ENCODE assay signal across 12 cellular contexts in the genomic region with DNA sequence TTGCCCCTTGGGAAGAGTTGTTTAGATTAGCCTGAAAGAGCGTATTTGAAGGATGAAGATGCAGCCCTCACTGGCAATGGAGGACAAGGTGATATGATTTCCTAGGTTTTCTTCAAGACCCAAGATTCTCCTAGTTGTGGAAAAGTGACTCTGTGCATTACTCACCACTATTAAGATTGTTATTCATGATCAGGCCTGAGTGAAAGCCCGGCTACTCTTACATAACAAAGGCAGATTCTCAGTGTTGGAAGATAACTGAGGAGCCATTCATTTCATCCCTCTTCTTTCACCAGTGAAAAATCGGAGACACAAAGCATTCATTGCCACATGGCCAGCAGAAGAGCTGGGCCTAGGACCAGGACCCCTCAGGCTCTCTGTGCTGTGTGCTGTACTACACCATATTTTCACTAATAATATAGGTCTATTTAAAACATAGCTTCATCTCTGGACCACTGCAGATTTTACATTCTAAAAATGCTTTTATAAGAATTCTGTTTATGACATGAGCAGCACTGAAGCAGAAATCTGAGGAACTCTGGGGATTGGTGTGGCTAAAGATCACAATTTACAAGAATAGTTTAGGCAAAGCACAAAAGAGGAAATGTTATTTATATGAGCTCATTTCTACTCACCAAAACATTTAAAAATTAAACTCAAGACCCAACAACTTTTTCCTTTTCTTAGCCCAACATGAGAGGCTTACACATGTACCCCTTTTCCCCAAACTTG.
A peak's percentile ranks its signal among the peaks of the same experiment; 100 is the strongest.
DNase-seq lines count a peak whose midpoint lies in the region; ATAC-seq and TF ChIP-seq lines count a peak whose summit lies in the region.
"Had no signal": no experiment of that assay in that cellular context is flagged by ENCODE, and none has a peak within 500 bp of the region (broad histone marks: within the 10 kb centered on the region; RNA-seq: fewer than 3 reads in every experiment).

No MANE protein-coding gene starts in this region.

- H3K27me3 Mint-ChIP-seq in endothelial cell (ENCODE audit: unreplicated experiment): peaks cover 5% of the 10 kb centered on the region

- no peak overlapping the region for H3K4me3 Mint-ChIP-seq in endothelial cell (ENCODE audit: unreplicated experiment)

- H3K27ac ChIP-seq in heart right ventricle (peak overlapping the region in 9 of 10 donors; percentile 12 to 93 (median 84)), muscle layer of colon (ENCODE audit: low read depth, low read length) (peak overlapping the region; percentile 67), aorta (ENCODE audit: low read depth in 1 of 2, low read length in 2 of 2) (peak overlapping the region; percentile 43 to 98)
- H3K27ac ChIP-seq: VCaP had no signal

- intact Hi-C loops in heart right ventricle (cut with DNase I): loop anchor here in 4 of 10 donors (10.0 kb wide), 2 partner anchors 118 to 178 kb away; partner anchors contain the start of gene CCN2 (in 3 of the 4)
- intact Hi-C loops in Right ventricle myocardium inferior (cut with DNase I): no loop called here
- intact Hi-C loops in aorta (cut with DNase I): loop anchor here (5.0 kb wide), 3 partner anchors 46 to 121 kb away; no protein-coding TSS in a partner anchor

- H3K27ac Mint-ChIP-seq in endothelial cell (ENCODE audit: unreplicated experiment): peak overlapping the region; percentile 91

- H3K27me3 ChIP-seq in heart right ventricle (no peaks in the 10 kb centered on the region), muscle layer of colon (ENCODE audit: control insufficient read depth in 1 of 2, insufficient read depth in 2 of 2, low read length in 2 of 2) (no peaks in the 10 kb centered on the region), aorta (ENCODE audit: control insufficient read depth in 1 of 2, insufficient read depth in 2 of 2, low read length in 1 of 2) (no peaks in the 10 kb centered on the region)
- H3K27me3 ChIP-seq: pancreas had no signal

- WGBS in heart right ventricle, 2 donors: 70 to 82% methylated on average over 3 of the region's 3 CpGs
- 9 to 23% methylated on average over 3 of the region's 3 CpGs for WGBS in aorta, 2 donors

- ATAC-seq in heart right ventricle (no peak), Right ventricle myocardium inferior (no peak), aorta (ENCODE audit: low FRiP score) (peak; percentile 37), HG03095 (IDR thresholded peaks at IDR 0.05; ENCODE audit: unreplicated experiment) (no peak), GM21360 (IDR thresholded peaks at IDR 0.05; ENCODE audit: unreplicated experiment) (no peak)

- no peaks in the 10 kb centered on the region for H3K36me3 ChIP-seq in heart right ventricle
- no peaks in the 10 kb centered on the region for H3K36me3 ChIP-seq in muscle layer of colon (ENCODE audit: insufficient read depth, low read length)
- no peaks in the 10 kb centered on the region for H3K36me3 ChIP-seq in aorta (ENCODE audit: control insufficient read depth in 1 of 2, insufficient read depth in 2 of 2, low read length in 1 of 2)
- H3K36me3 ChIP-seq: pancreas had no signal

- no peak for TF ChIP-seq CTCF in heart right ventricle (IDR thresholded peaks at IDR 0.05)
- no peak for TF ChIP-seq CTCF in endothelial cell (IDR thresholded peaks at IDR 0.05; ENCODE audit: unreplicated experiment)

- no peak overlapping the region for H3K4me3 ChIP-seq in heart right ventricle
- H3K4me3 ChIP-seq in muscle layer of colon (ENCODE audit: low read depth in 1 of 2, low read length in 2 of 2): no peak overlapping the region
- H3K4me3 ChIP-seq in aorta (ENCODE audit: low read length in 2 of 2): no peak overlapping the region
- H3K4me3 ChIP-seq: pancreas had no signal

- DNase-seq in heart right ventricle (no peak), Right ventricle myocardium inferior (ENCODE audit: missing footprints) (no peak), endothelial cell (ENCODE audit: low spot score) (no peak), aorta (no peak)
- no peak for DNase-seq in stimulated activated CD4-positive, alpha-beta T cell treated with anti-CD3 and anti-CD28 coated beads, Interleukin-1b, Interleukin-23, amount 100 ng/mL, for 48 hours
- DNase-seq: effector CD4-positive, alpha-beta T cell; NCI-H2171 treated with DMSO at 0.1 percent for 48 hours; pancreas had no signal

- no peaks in the 10 kb centered on the region for H3K36me3 Mint-ChIP-seq in endothelial cell (ENCODE audit: low read depth, unreplicated experiment)

- no peaks in the 10 kb centered on the region for H3K9me3 ChIP-seq in heart right ventricle
- H3K9me3 ChIP-seq in muscle layer of colon (ENCODE audit: low read length): no peaks in the 10 kb centered on the region
- no peaks in the 10 kb centered on the region for H3K9me3 ChIP-seq in aorta (ENCODE audit: control insufficient read depth, low read length)
- H3K9me3 ChIP-seq: pancreas had no signal

- H3K4me1 ChIP-seq in heart right ventricle (peaks cover 3 to 44% (median 36%) of the 10 kb centered on the region in 9 donors), muscle layer of colon (ENCODE audit: insufficient read depth, low read length) (peaks cover 40% of the 10 kb centered on the region), aorta (ENCODE audit: control insufficient read depth in 1 of 2, insufficient read depth in 2 of 2, low read length in 2 of 2) (peaks cover 0 to 9% of the 10 kb centered on the region in 2 donors)

- no peak overlapping the region for H3K9ac ChIP-seq in muscle layer of colon (ENCODE audit: low read length)

- H3K9me3 Mint-ChIP-seq in endothelial cell (ENCODE audit: unreplicated experiment): no peaks in the 10 kb centered on the region

- peaks cover 8% of the 10 kb centered on the region for H3K4me1 Mint-ChIP-seq in endothelial cell (ENCODE audit: unreplicated experiment)
